ENCODE assay signal across 19 cellular contexts in genomic region chr21:44780767-44781459, GRCh38. TPM values are rescaled to one million over a fixed set of nuclear protein-coding genes. Genes with fewer than 3 reads are reported as not detected.
DNase-seq lines count a peak whose midpoint lies in the region; ATAC-seq lines count a peak whose summit lies in the region.
"Had no signal": no experiment of that assay in that cellular context is flagged by ENCODE, and none has a peak within 500 bp of the region (broad histone marks: within the 10 kb centered on the region; RNA-seq: fewer than 3 reads in every experiment).

No MANE protein-coding gene starts in this region.

- no CpG with 5 or more reads among the region's 16 CpGs for WGBS in neuronal stem cell (ENCODE audit: extremely low coverage in 2 of 2, insufficient read length in 2 of 2, insufficient replicate concordance in 1 of 2), 2 donors

- no peak overlapping the region for H3K4me2 ChIP-seq in neuronal stem cell (ENCODE audit: insufficient read depth, low read length, poor library complexity, severe bottlenecking)
- H3K4me2 ChIP-seq in Karpas-422 (ENCODE audit: low read depth, low read length, poor library complexity, severe bottlenecking) = no peak overlapping the region

- no peak overlapping the region for H2BK5ac ChIP-seq in neuronal stem cell (ENCODE audit: low read length)

- H2AK5ac ChIP-seq in neuronal stem cell (ENCODE audit: low read depth, low read length) = peak overlapping the region; percentile 6

- H3K9me2 ChIP-seq in Karpas-422 (replicated peaks; ENCODE audit: insufficient read depth, low read length) = no peaks in the 10 kb centered on the region

- H3K9me3 ChIP-seq in SK-N-MC (ENCODE audit: low read depth, low read length) (0 out of 2 replicates have a peak, but pooled peaks cover 3% of the 10 kb centered on the region), neuronal stem cell (replicated peaks in 1 of 2; ENCODE audit: control insufficient read depth in 2 of 2, insufficient read depth in 1 of 2, low read depth in 1 of 2, low read length in 2 of 2) (peaks cover 7 to 10% of the 10 kb centered on the region in 2 donors), Karpas-422 (ENCODE audit: low read length) (no peaks in the 10 kb centered on the region)

- H3K27me3 ChIP-seq in neuronal stem cell (ENCODE audit: control insufficient read depth in 3 of 3, insufficient read depth in 3 of 3, low read depth in 1 of 3, low read length in 3 of 3) (no peaks in the 10 kb centered on the region), Karpas-422 (ENCODE audit: low read length) (no peaks in the 10 kb centered on the region)

- H3K14ac ChIP-seq in neuronal stem cell (ENCODE audit: low read length) = no peak overlapping the region

- H3K4me3 ChIP-seq in SK-N-MC (no peak overlapping the region), neuronal stem cell (ENCODE audit: low read length in 2 of 2) (no peak overlapping the region), Karpas-422 (ENCODE audit: low read length) (no peak overlapping the region)
- H3K4me3 ChIP-seq: GM23248 had no signal

- H4K8ac ChIP-seq in neuronal stem cell (ENCODE audit: low read depth, low read length) = no peak overlapping the region

- peak overlapping the region; percentile 27 for H3K27ac ChIP-seq in SK-N-MC
- H3K27ac ChIP-seq in neuronal stem cell (replicated peaks; ENCODE audit: low read length) = no peak overlapping the region
- no peak overlapping the region for H3K27ac ChIP-seq in Karpas-422 (ENCODE audit: low read length)
- H3K27ac ChIP-seq: GM23248 had no signal

- ATAC-seq in HG03571 (IDR thresholded peaks at IDR 0.05; ENCODE audit: unreplicated experiment) = no peak
- ATAC-seq: CD8-positive, alpha-beta T cell had no signal

- no peak overlapping the region for H2BK120ac ChIP-seq in neuronal stem cell (ENCODE audit: low read depth, low read length)

- DNase-seq in DMS79 (lab: John Stamatoyannopoulos, UW) (peak; percentile 16), SK-N-MC (ENCODE audit: low read depth, low spot score) (no peak), islet precursor cell (peak; percentile 38), neuronal stem cell (ENCODE audit: low spot score) (no peak), Karpas-422 (no peak), H4 (ENCODE audit: low spot score) (no peak)
- DNase-seq in activated CD8-positive, alpha-beta memory T cell treated with anti-CD3 and anti-CD28 coated beads, Interleukin-2, amount 50 U/mL, for 4 hours = no peak
- DNase-seq: CD8-positive, alpha-beta T cell; GF-D8; GM23248; HFFc6; NCI-H1417 treated with DMSO at 0.1 percent for 48 hours; NCI-H1930; NCI-H2171 treated with DMSO at 0.1 percent for 48 hours; NCI-H748 treated with DMSO at 0.1 percent for 48 hours; OCI-M1; RPMI8226; SIG-M5 had no signal

- H3K79me2 ChIP-seq in Karpas-422 (ENCODE audit: low read length) = peaks cover 81% of the 10 kb centered on the region

- H3K18ac ChIP-seq in neuronal stem cell (ENCODE audit: low read length) = no peak overlapping the region

- peaks cover 38% of the 10 kb centered on the region for H4K20me1 ChIP-seq in Karpas-422 (ENCODE audit: insufficient read depth, low read depth, low read length)

- no peak overlapping the region for H2BK15ac ChIP-seq in neuronal stem cell (ENCODE audit: low read length)

- no peak overlapping the region for H3K9ac ChIP-seq in SK-N-MC (ENCODE audit: insufficient read length)
- no peak overlapping the region for H3K9ac ChIP-seq in neuronal stem cell (ENCODE audit: low read depth, low read length, poor library complexity)
- no peak overlapping the region for H3K9ac ChIP-seq in Karpas-422 (ENCODE audit: low read length)
- H3K9ac ChIP-seq: GM23248 had no signal

- peaks cover 83% of the 10 kb centered on the region for H3K36me3 ChIP-seq in SK-N-MC (ENCODE audit: insufficient read depth, low read length)
- H3K36me3 ChIP-seq in neuronal stem cell (replicated peaks in 1 of 2; ENCODE audit: control insufficient read depth in 2 of 2, insufficient read depth in 2 of 2, low read length in 2 of 2) = peaks cover 16 to 79% of the 10 kb centered on the region in 2 donors
- peaks cover 30% of the 10 kb centered on the region for H3K36me3 ChIP-seq in Karpas-422 (ENCODE audit: insufficient read depth, low read length)

- H3K23ac ChIP-seq in neuronal stem cell (ENCODE audit: low read depth, low read length, poor library complexity) = no peak overlapping the region

- H2BK12ac ChIP-seq in neuronal stem cell (ENCODE audit: low read length) = no peak overlapping the region

- no peak overlapping the region for H2AFZ ChIP-seq in neuronal stem cell (ENCODE audit: low read length)
- no peak overlapping the region for H2AFZ ChIP-seq in Karpas-422 (ENCODE audit: low read length)
- H2AFZ ChIP-seq: GM23248 had no signal

- H3K4ac ChIP-seq in neuronal stem cell (ENCODE audit: low read length) = no peak overlapping the region

- H3K79me1 ChIP-seq in neuronal stem cell (ENCODE audit: low read depth, low read length) = peaks cover 4% of the 10 kb centered on the region

- H3K4me1 ChIP-seq in neuronal stem cell (ENCODE audit: control insufficient read depth in 2 of 2, insufficient read depth in 1 of 2, low read depth in 1 of 2, low read length in 2 of 2) = no peaks in the 10 kb centered on the region
- no peaks in the 10 kb centered on the region for H3K4me1 ChIP-seq in Karpas-422 (ENCODE audit: low read length)

- H4K91ac ChIP-seq in neuronal stem cell (ENCODE audit: low read depth, low read length, poor library complexity) = no peak overlapping the region

RNA-seq across cellular contexts. Expression of gene UBE2G2, which starts 20.7 kb away (rescaled TPM):
- 48.4 TPM for polyA plus RNA-seq in neuronal stem cell (2013, experiment 1 of 2)
- polyA plus RNA-seq in neuronal stem cell (2013, experiment 2 of 2) = 50.1 TPM
- total RNA-seq in Karpas-422 (2014; rRNA removed; shearing (Covaris generic); ENCODE audit: low replicate concordance) = 126 and 148 TPM in 2 replicates
- 55.6 and 68.9 TPM in 2 replicates for total RNA-seq in H4 (2014; rRNA removed; shearing (Covaris generic))

RNA-seq across cellular contexts. Expression of gene SUMO3, which starts 36.9 kb away (rescaled TPM):
- 216 TPM for polyA plus RNA-seq in neuronal stem cell (2013, experiment 1 of 2)
- 212 TPM for polyA plus RNA-seq in neuronal stem cell (2013, experiment 2 of 2)
- 70.3 and 80.3 TPM in 2 replicates for total RNA-seq in Karpas-422 (2014; rRNA removed; shearing (Covaris generic); ENCODE audit: low replicate concordance)
- total RNA-seq in H4 (2014; rRNA removed; shearing (Covaris generic)) = 155 and 177 TPM in 2 replicates

Comparison
In these comparisons a context has a peak if more than half of its experiments do, and no peak if none do; other contexts are left out.
1. DNase-seq: peak in DMS79 (single experiment) and islet precursor cell (single experiment); none in SK-N-MC (single experiment), neuronal stem cell (single experiment), Karpas-422 (single experiment), H4 (single experiment) and activated CD8-positive, alpha-beta memory T cell treated with anti-CD3 and anti-CD28 coated beads, Interleukin-2, amount 50 U/mL, for 4 hours (single experiment).